In the genomic region with DNA sequence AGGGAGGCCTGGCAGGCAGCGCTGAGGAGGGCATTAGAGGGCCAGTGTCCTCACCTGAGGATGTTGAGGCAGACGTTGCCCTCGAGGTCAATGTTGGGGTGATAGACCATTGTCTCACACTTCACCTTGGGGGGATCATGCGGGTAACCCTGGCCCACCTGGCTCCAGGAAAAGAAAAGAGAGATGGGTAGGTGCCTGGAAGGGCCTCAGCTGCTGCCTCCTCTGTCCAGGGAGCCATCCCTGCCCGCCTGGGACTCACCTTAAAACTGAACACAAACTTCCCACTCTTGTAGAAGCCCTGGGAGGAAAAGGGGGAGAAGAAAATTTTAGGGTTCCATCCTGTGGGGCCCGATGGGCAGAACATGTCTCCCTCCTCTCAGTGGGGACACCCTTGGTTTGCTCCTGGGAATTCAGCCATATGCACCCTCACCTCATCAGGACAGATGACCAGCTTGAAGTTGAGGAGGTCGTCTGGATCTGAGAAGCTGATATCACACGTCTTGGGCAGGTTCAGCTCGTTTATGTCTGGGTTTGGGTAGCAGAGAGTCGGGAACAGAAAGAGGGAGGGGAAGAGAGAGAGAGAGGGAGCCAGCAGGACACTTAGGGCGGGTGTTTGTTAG, we compare ENCODE assay signal across 8 cellular contexts. TPM values are rescaled to one million over a fixed set of nuclear protein-coding genes. Genes with fewer than 3 reads are reported as not detected.
DNase-seq lines count a peak whose midpoint lies in the region; ATAC-seq and TF ChIP-seq lines count a peak whose summit lies in the region.

No MANE protein-coding gene starts in this region.

- H3K4me1 Mint-ChIP-seq in IgD-negative memory B cell (peaks cover 32 to 45% (median 39%) of the 10 kb centered on the region in 3 donors), naive B cell (peaks cover 63 to 81% (median 78%) of the 10 kb centered on the region in 3 donors)

- TF ChIP-seq CTCF in AG04449 (IDR thresholded peaks at IDR 0.05; ENCODE audit: insufficient read depth, low read length, missing control alignments) (no peak), cardiac fibroblast (IDR thresholded peaks at IDR 0.05; ENCODE audit: low read depth, low read length) (no peak)

- CTCF ChIA-PET in AG04449 (lab: Yijun Ruan, JAX), result interaction anchor here (0.9 to 1.5 kb wide), 3 partner anchors 37 to 43 kb away, joined by 4 to 7 read pairs (median 5); partner anchors contain the start of gene ZBTB45

- H3K4me3 Mint-ChIP-seq in IgD-negative memory B cell (peak overlapping the region; percentile 78 to 99 (median 96)), naive B cell (peak overlapping the region; percentile 87 to 99 (median 94))

- no peak for ATAC-seq in naive B cell (ENCODE audit: low read depth in 2 of 2)

- H3K27ac Mint-ChIP-seq in IgD-negative memory B cell (peak overlapping the region in 2 of 3 donors; percentile 99 to 100), naive B cell (peak overlapping the region; percentile 96 to 100 (median 98))

- no peak for DNase-seq in AG04449 (ENCODE audit: low read depth, low spot score)
- no peak for DNase-seq in cardiac fibroblast (ENCODE audit: low read depth in 2 of 2)
- no peak for DNase-seq in naive B cell
- no peak for DNase-seq in GM19238 (ENCODE audit: insufficient read length, low spot score)
- no peak for DNase-seq in HK-2 (ENCODE audit: unreplicated experiment)
- no peak for DNase-seq in GOT3 (lab: John Stamatoyannopoulos, UW)
- no peak for DNase-seq in COLO829 (ENCODE audit: low spot score)

- H3K4me3 ChIP-seq in AG04449 (ENCODE audit: low read depth, low read length) (peak overlapping the region; percentile 97), cardiac fibroblast (replicated peaks in 1 of 2; ENCODE audit: low read depth in 2 of 2, low read length in 2 of 2) (peak overlapping the region; percentile 91 to 94)

- H3K27me3 Mint-ChIP-seq in IgD-negative memory B cell (no peaks in the 10 kb centered on the region), naive B cell (no peaks in the 10 kb centered on the region)

- POLR2A ChIA-PET in AG04449 (lab: Yijun Ruan, JAX), result interaction anchor here (0.7 to 2.2 kb wide), 3 partner anchors 9 to 37 kb away, joined by 3 to 5 read pairs (median 3); no protein-coding TSS in a partner anchor

- H3K36me3 Mint-ChIP-seq in IgD-negative memory B cell (peaks cover 8% of the 10 kb centered on the region), naive B cell (peaks cover 0 to 32% of the 10 kb centered on the region in 2 donors)

- no peaks in the 10 kb centered on the region for H3K9me3 Mint-ChIP-seq in IgD-negative memory B cell
- H3K9me3 Mint-ChIP-seq in naive B cell, result no peaks in the 10 kb centered on the region

RNA-seq across cellular contexts. Expression of gene UBE2M, which starts 1.7 kb away (rescaled TPM):
- 10.0 TPM for polyA plus RNA-seq in IgD-negative memory B cell
- polyA plus RNA-seq in naive B cell (ENCODE audit: low read depth in 6 of 6), result 10 to 100 TPM; 10.8 to 24.2 (median 16.8) TPM

RNA-seq across cellular contexts. Expression of gene CHMP2A, which starts 1.8 kb away (rescaled TPM):
- polyA plus RNA-seq in IgD-negative memory B cell, result 160 TPM
- polyA plus RNA-seq in naive B cell (ENCODE audit: low read depth in 6 of 6), result 100 to 1,000 TPM; 109 to 169 (median 122) TPM

RNA-seq across cellular contexts. Expression of gene TRIM28, which starts 12.9 kb away (rescaled TPM):
- polyA plus RNA-seq in IgD-negative memory B cell (38.9 TPM), naive B cell (ENCODE audit: low read depth in 6 of 6) (100 to 1,000 TPM in 1 of 6 donors, 10 to 100 TPM in 5; 25.7 to 100 (median 50.8) TPM)

RNA-seq across cellular contexts. Expression of gene MZF1, which starts 16.4 kb away (rescaled TPM):
- polyA plus RNA-seq in IgD-negative memory B cell (11.5 TPM), naive B cell (ENCODE audit: low read depth in 6 of 6) (10 to 100 TPM in 2 of 6 donors, 1 to 10 TPM in 4; 6.6 to 14.8 (median 9.3) TPM)

RNA-seq across cellular contexts. Expression of gene ZBTB45, which starts 37.1 kb away (rescaled TPM):
- polyA plus RNA-seq in IgD-negative memory B cell (7.6 TPM), naive B cell (ENCODE audit: low read depth in 6 of 6) (1 to 10 TPM; 3.3 to 6.8 (median 4.8) TPM)
